In genomic region chr17:64615025-64615677, GRCh38 we compare ENCODE assay signal across 13 cellular contexts. TPM values are rescaled to one million over a fixed set of nuclear protein-coding genes. Genes with fewer than 3 reads are reported as not detected.
DNase-seq lines count a peak whose midpoint lies in the region; ATAC-seq, FAIRE-seq and TF ChIP-seq lines count a peak whose summit lies in the region.
"Had no signal": no experiment of that assay in that cellular context is flagged by ENCODE, and none has a peak within 500 bp of the region (broad histone marks: within the 10 kb centered on the region; RNA-seq: fewer than 3 reads in every experiment).

No MANE protein-coding gene starts in this region.

- no peak overlapping the region for H3K4me3 ChIP-seq in right cardiac atrium (ENCODE audit: low read length)
- H3K4me3 ChIP-seq in brain microvascular endothelial cell (ENCODE audit: low read depth, low read length): no peak overlapping the region
- H3K4me3 ChIP-seq: heart left ventricle, thoracic aorta had no signal

- no peak for FAIRE-seq in HTR-8/SVneo (lab: Jason Lieb, UNC)
- FAIRE-seq: GM18507 had no signal

- H3K36me3 ChIP-seq in brain microvascular endothelial cell (replicated peaks): peaks cover 7% of the 10 kb centered on the region
- H3K36me3 ChIP-seq: heart left ventricle, thoracic aorta had no signal

- H3K4me1 ChIP-seq in right cardiac atrium (ENCODE audit: control insufficient read depth, insufficient read depth, low read length): peaks cover 4% of the 10 kb centered on the region

- 24% methylated on average over 3 of the region's 3 CpGs for WGBS in right cardiac atrium

- H3K9me3 ChIP-seq in right cardiac atrium (ENCODE audit: control insufficient read depth, low read length): no peaks in the 10 kb centered on the region
- H3K9me3 ChIP-seq: thoracic aorta had no signal

- in situ Hi-C loops in brain microvascular endothelial cell (cut with HindIII; ENCODE audit: low pct_ligation_motif_present, low sequenced_read_pairs): no loop called here

- intact Hi-C loops in right cardiac atrium (cut with DNase I) (no loop called here), cardiac septum (cut with DNase I) (no loop called here), sciatic nerve (cut with DNase I) (no loop called here)

- no peak for TF ChIP-seq CTCF in brain microvascular endothelial cell (IDR thresholded peaks at IDR 0.05; ENCODE audit: low read depth, low read length, missing control alignments)

- H3K27ac ChIP-seq in right cardiac atrium (ENCODE audit: low read length): no peak overlapping the region
- peak overlapping the region; percentile 22 for H3K27ac ChIP-seq in brain microvascular endothelial cell
- H3K27ac ChIP-seq: heart left ventricle, thoracic aorta had no signal

- ATAC-seq in right cardiac atrium: peak; percentile 60 to 62
- ATAC-seq in sciatic nerve: no peak
- ATAC-seq in GM19397 (IDR thresholded peaks at IDR 0.05; ENCODE audit: unreplicated experiment): no peak

- H3K27me3 ChIP-seq in right cardiac atrium (ENCODE audit: control insufficient read depth, insufficient read depth): no peaks in the 10 kb centered on the region
- no peaks in the 10 kb centered on the region for H3K27me3 ChIP-seq in brain microvascular endothelial cell (replicated peaks)
- H3K27me3 ChIP-seq: heart left ventricle had no signal

- DNase-seq in right cardiac atrium: no peak
- DNase-seq in cardiac septum (ENCODE audit: low spot score): no peak
- DNase-seq in brain microvascular endothelial cell: no peak
- peak; percentile 36 to 37 for DNase-seq in lung microvascular endothelial cell (ENCODE audit: low read depth in 2 of 2)
- DNase-seq in sciatic nerve (ENCODE audit: low spot score): no peak
- DNase-seq in HuH-7.5 (ENCODE audit: low spot score): no peak
- DNase-seq in HTR-8/SVneo (ENCODE audit: insufficient read length, low spot score): no peak
- DNase-seq: activated naive CD4-positive, alpha-beta T cell treated with anti-CD3 and anti-CD28 coated beads, Interleukin-2, amount 50 U/mL, for 16 hours; DND-41; heart left ventricle had no signal

RNA-seq across cellular contexts. Expression of gene SMURF2, which starts 47.0 kb away (rescaled TPM):
- 10 to 100 TPM; 14.4 to 27.2 (median 15.3) TPM for total RNA-seq in right cardiac atrium
- 4.7 TPM for polyA plus RNA-seq in right cardiac atrium
- 17.4 TPM for total RNA-seq in cardiac septum
- total RNA-seq in lung microvascular endothelial cell: 57.5 and 65.4 TPM in 2 replicates
- total RNA-seq in sciatic nerve: 29.8 TPM

Comparison
In these comparisons a context has a peak if more than half of its experiments do, and no peak if none do; other contexts are left out.
1. ATAC-seq: peak in right cardiac atrium (2 of 2); none in sciatic nerve (single experiment) and GM19397 (single experiment).
2. DNase-seq: peak in lung microvascular endothelial cell (2 of 2); none in right cardiac atrium (0 of 3), cardiac septum (single experiment), brain microvascular endothelial cell (single experiment), sciatic nerve (single experiment), HuH-7.5 (single experiment) and HTR-8/SVneo (single experiment).